Comparison of ENCODE assay signal across 18 cellular contexts in genomic region chrX:132837126-132837525, GRCh38.
DNase-seq lines count a peak whose midpoint lies in the region; ATAC-seq, FAIRE-seq and TF ChIP-seq lines count a peak whose summit lies in the region.
"Had no signal": no experiment of that assay in that cellular context is flagged by ENCODE, and none has a peak within 500 bp of the region (broad histone marks: within the 10 kb centered on the region; RNA-seq: fewer than 3 reads in every experiment).

No MANE protein-coding gene starts in this region.

- H3K27me3 ChIP-seq in HepG2 (ENCODE audit: control insufficient read depth in 1 of 2, insufficient read depth in 2 of 2, low read length in 2 of 2) (no peaks in the 10 kb centered on the region), right lobe of liver (peaks cover 0 to 3% of the 10 kb centered on the region in 2 donors), mammary epithelial cell (ENCODE audit: insufficient read depth, low read length) (peaks cover 2% of the 10 kb centered on the region)
- H3K27me3 ChIP-seq: thyroid gland had no signal

- H3K4me3 ChIP-seq in HepG2 (replicated peaks in 1 of 3; ENCODE audit: insufficient read depth in 1 of 3, low read depth in 2 of 3, low read length in 3 of 3) (no peak overlapping the region), right lobe of liver (no peak overlapping the region), mammary epithelial cell (replicated peaks in 1 of 3; ENCODE audit: insufficient read depth in 1 of 3, low read depth in 2 of 3, low read length in 3 of 3) (no peak overlapping the region)
- H3K4me3 ChIP-seq: A549, adrenal gland, skin epidermis, thyroid gland had no signal

- DNase-seq in HepG2 (ENCODE audit: low spot score), result no peak
- no peak for DNase-seq in right lobe of liver
- peak; percentile 19 for DNase-seq in mammary epithelial cell
- DNase-seq in kidney glomerular epithelial cell (lab: John Stamatoyannopoulos, UW), result peak; percentile 42
- no peak for DNase-seq in stimulated activated CD8-positive, alpha-beta memory T cell treated with anti-CD3 and anti-CD28 coated beads, Interleukin-4, amount 100 ng/mL, for 48 hours
- no peak for DNase-seq in SIG-M5 (lab: John Stamatoyannopoulos, UW)
- no peak for DNase-seq in erythroblast (lab: John Stamatoyannopoulos, UW)
- DNase-seq: activated B cell treated with CpG ODN at 0.5 μM for 24 hours, activated T-cell treated with anti-CD3 and anti-CD28 coated beads for 4 hours, adrenal gland, naive B cell, NCI-H1436, NCI-H526, thyroid gland had no signal

- POLR2A ChIA-PET in HepG2 (lab: Yijun Ruan, JAX), result no interaction called here

- H3K27ac ChIP-seq in HepG2 (ENCODE audit: extremely low read length, insufficient read depth, low read length) (no peak overlapping the region), right lobe of liver (no peak overlapping the region), mammary epithelial cell (ENCODE audit: insufficient read depth, low read depth, low read length) (no peak overlapping the region)
- H3K27ac ChIP-seq: A549, adrenal gland, epithelial cell of prostate, skin epidermis, thyroid gland had no signal

- H2AFZ ChIP-seq in HepG2 (ENCODE audit: low read length) (no peak overlapping the region), mammary epithelial cell (ENCODE audit: low read depth, low read length) (no peak overlapping the region)

- no peaks in the 10 kb centered on the region for H3K9me3 ChIP-seq in HepG2 (ENCODE audit: low read length)
- H3K9me3 ChIP-seq in right lobe of liver, result no peaks in the 10 kb centered on the region
- no peaks in the 10 kb centered on the region for H3K9me3 ChIP-seq in mammary epithelial cell (replicated peaks; ENCODE audit: insufficient read depth, low read length)
- H3K9me3 ChIP-seq: A549, adrenal gland, thyroid gland had no signal

- dilution Hi-C loops in mammary epithelial cell (cut with HindIII; ENCODE audit: low sequenced_read_pairs), result no loop called here

- H3K9ac ChIP-seq in HepG2 (ENCODE audit: insufficient read depth, low read depth, low read length), result no peak overlapping the region
- no peak overlapping the region for H3K9ac ChIP-seq in mammary epithelial cell (ENCODE audit: insufficient read depth, low read length)

- CTCF ChIA-PET in HepG2 (lab: Yijun Ruan, JAX; ENCODE audit: low intra/inter-chr PET ratio, low total read pairs), result no interaction called here
- CTCF ChIA-PET in mammary epithelial cell (lab: Charles Lee; ENCODE audit: low non-redundant PET), result no interaction called here

- TF ChIP-seq POLR2A in HepG2 (IDR thresholded peaks at IDR 0.05; ENCODE audit: insufficient read depth in 1 of 2, low read depth in 2 of 2, low read length in 2 of 2) (no peak), right lobe of liver (IDR thresholded peaks at IDR 0.05) (no peak), erythroblast (IDR thresholded peaks at IDR 0.05; ENCODE audit: low read length) (no peak)

- TF ChIP-seq RAD21 in HepG2 (CRISPR knock-in tag; IDR thresholded peaks at IDR 0.05), result no peak

- no TSS peak for BruUV-seq in HepG2 (replicated peaks; lab: Mats Ljungman, UMichigan)
- no TSS peak for BruUV-seq in mammary epithelial cell (replicated peaks; lab: Mats Ljungman, UMichigan)

- no peaks in the 10 kb centered on the region for H3K36me3 ChIP-seq in HepG2 (replicated peaks in 1 of 2; ENCODE audit: control insufficient read depth in 1 of 2, insufficient read depth in 2 of 2, low read length in 2 of 2)
- H3K36me3 ChIP-seq in right lobe of liver, result no peaks in the 10 kb centered on the region
- no peaks in the 10 kb centered on the region for H3K36me3 ChIP-seq in mammary epithelial cell (ENCODE audit: insufficient read depth, low read length)
- H3K36me3 ChIP-seq: adrenal gland, thyroid gland had no signal

- no peak for TF ChIP-seq CTCF in HepG2 (CRISPR knock-in tag; IDR thresholded peaks at IDR 0.05)
- TF ChIP-seq CTCF in right lobe of liver (IDR thresholded peaks at IDR 0.05), result no peak
- TF ChIP-seq CTCF in mammary epithelial cell (conservative IDR thresholded peaks at IDR 0.05 in 1 of 2, IDR thresholded peaks at IDR 0.05 in 1 of 2; ENCODE audit: extremely low read depth in 1 of 2, insufficient read depth in 1 of 2, low read depth in 1 of 2, low read length in 2 of 2), result no peak

- in situ Hi-C loops in HepG2 (cut with HindIII; ENCODE audit: extremely low pct_ligation_motif_present, low pct_unique_long_range_greater_than_20kb) (no loop called here), mammary epithelial cell (cut with MboI; ENCODE audit: low sequenced_read_pairs in 2 of 2) (no loop called here)

- H4K20me1 ChIP-seq in HepG2 (ENCODE audit: insufficient read depth, low read length) (no peaks in the 10 kb centered on the region), mammary epithelial cell (ENCODE audit: insufficient read depth, low read length) (no peaks in the 10 kb centered on the region)

- no peak for TF ChIP-seq EP300 in HepG2 (IDR thresholded peaks at IDR 0.05; ENCODE audit: low read depth in 2 of 2, low read length in 2 of 2)
- no peak for TF ChIP-seq EP300 in HepG2 (CRISPR knock-in tag; IDR thresholded peaks at IDR 0.05; ENCODE audit: borderline replicate concordance)

- H3K4me2 ChIP-seq in HepG2 (ENCODE audit: low read depth, low read length) (no peak overlapping the region), mammary epithelial cell (ENCODE audit: insufficient read depth, low read depth, low read length) (no peak overlapping the region)
- H3K4me2 ChIP-seq: A549 had no signal

- no peak for FAIRE-seq in HepG2 (lab: Jason Lieb, UNC)

- H3K79me2 ChIP-seq in HepG2 (ENCODE audit: insufficient read depth, low read length) (no peaks in the 10 kb centered on the region), mammary epithelial cell (ENCODE audit: insufficient read depth, low read length) (no peaks in the 10 kb centered on the region)

- H3K4me1 ChIP-seq in HepG2 (ENCODE audit: insufficient read depth, low read length), result no peaks in the 10 kb centered on the region
- no peaks in the 10 kb centered on the region for H3K4me1 ChIP-seq in right lobe of liver
- no peaks in the 10 kb centered on the region for H3K4me1 ChIP-seq in mammary epithelial cell (ENCODE audit: insufficient read depth, low read length)
- H3K4me1 ChIP-seq: A549, adrenal gland, thyroid gland had no signal

- 0% methylated on average over 3 of the region's 3 CpGs for WGBS in HepG2 (ENCODE audit: low lambda C conversion rate)
- 36% methylated on average over 3 of the region's 3 CpGs for WGBS in right lobe of liver (ENCODE audit: insufficient coverage, low coverage, low lambda C conversion rate, missing lambda C conversion rate)
- WGBS in mammary epithelial cell (ENCODE audit: low coverage, missing lambda C conversion rate), result 44% methylated on average over 2 of the region's 3 CpGs

- intact Hi-C loops in HepG2 (cut with micrococcal nuclease; ENCODE audit: unreplicated experiment) (no loop called here), right lobe of liver (cut with DNase I) (no loop called here), mammary epithelial cell (cut with micrococcal nuclease) (no loop called here)

- no peak for ATAC-seq in HepG2
- no peak for ATAC-seq in right lobe of liver
- ATAC-seq in GM21737 (IDR thresholded peaks at IDR 0.05; ENCODE audit: unreplicated experiment), result no peak
- ATAC-seq: A549 had no signal

TF ChIP-seq in HepG2, 621 proteins besides CTCF, POLR2A, EP300 and RAD21:
- TF ChIP-seq BHLHE40 (IDR thresholded peaks at IDR 0.05; ENCODE audit: low read length) (0 out of 2 replicates have a peak, but pooled peaks have one; percentile 15), ZNF577 (CRISPR knock-in tag; IDR thresholded peaks at IDR 0.05; ENCODE audit: borderline replicate concordance, low read depth) (no peak)
TF ChIP-seq in HepG2: peak in this region for 1.

Comparison
In these comparisons a context has a peak if more than half of its experiments do, and no peak if none do; other contexts are left out.
1. DNase-seq: peak in mammary epithelial cell (single experiment) and kidney glomerular epithelial cell (single experiment); none in HepG2 (single experiment), right lobe of liver (0 of 3), stimulated activated CD8-positive, alpha-beta memory T cell treated with anti-CD3 and anti-CD28 coated beads, Interleukin-4, amount 100 ng/mL, for 48 hours (single experiment), SIG-M5 (single experiment) and erythroblast (0 of 2).